1 cellular context compared by ENCODE assay signal in the genomic region with DNA sequence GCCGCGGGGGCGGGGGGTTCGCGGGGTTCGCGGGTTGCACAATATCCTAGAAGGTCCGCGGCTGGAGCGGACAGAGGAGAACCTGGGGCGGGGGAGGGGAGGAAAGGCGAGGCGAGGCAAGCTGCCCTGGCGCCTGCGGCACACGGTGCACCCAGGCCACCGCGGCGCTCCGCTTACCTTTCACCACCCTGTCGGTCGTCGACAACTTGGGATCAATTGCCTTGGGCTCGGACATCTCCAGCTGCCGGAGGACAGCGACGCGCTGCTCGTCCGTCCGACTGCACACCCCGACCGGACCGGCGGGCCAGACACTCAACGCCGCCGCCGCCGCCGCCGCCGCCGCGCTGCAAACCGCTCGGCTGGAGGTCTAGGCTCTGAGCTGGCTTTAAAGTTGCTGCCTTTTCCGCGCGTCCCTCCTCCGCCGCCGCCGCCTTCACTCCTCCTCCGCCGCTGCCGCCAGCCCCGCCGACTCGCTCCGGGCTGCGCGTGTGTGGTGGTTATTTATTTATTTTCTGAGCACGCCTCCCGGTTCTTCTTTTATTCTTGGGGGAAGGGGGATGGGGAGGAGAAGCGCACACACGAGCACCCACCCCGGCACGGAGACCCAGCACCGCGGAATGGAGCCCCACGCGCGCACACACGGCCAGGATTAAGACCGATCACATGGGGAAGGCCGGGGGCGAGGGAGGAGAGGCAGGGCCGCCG.
TF ChIP-seq lines count a peak whose summit lies in the region.

No MANE protein-coding gene starts in this region.

TF ChIP-seq in K562, 482 proteins besides CTCF, POLR2A, EP300 and RAD21 (continued from another document):
- TF ChIP-seq, protein P1, sequence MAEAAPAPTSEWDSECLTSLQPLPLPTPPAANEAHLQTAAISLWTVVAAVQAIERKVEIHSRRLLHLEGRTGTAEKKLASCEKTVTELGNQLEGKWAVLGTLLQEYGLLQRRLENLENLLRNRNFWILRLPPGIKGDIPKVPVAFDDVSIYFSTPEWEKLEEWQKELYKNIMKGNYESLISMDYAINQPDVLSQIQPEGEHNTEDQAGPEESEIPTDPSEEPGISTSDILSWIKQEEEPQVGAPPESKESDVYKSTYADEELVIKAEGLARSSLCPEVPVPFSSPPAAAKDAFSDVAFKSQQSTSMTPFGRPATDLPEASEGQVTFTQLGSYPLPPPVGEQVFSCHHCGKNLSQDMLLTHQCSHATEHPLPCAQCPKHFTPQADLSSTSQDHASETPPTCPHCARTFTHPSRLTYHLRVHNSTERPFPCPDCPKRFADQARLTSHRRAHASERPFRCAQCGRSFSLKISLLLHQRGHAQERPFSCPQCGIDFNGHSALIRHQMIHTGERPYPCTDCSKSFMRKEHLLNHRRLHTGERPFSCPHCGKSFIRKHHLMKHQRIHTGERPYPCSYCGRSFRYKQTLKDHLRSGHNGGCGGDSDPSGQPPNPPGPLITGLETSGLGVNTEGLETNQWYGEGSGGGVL (CRISPR knock-in tag; IDR thresholded peaks at IDR 0.05), result no peak
- TF ChIP-seq ZNF347 (CRISPR knock-in tag; IDR thresholded peaks at IDR 0.05; ENCODE audit: low read depth), result no peak
- TF ChIP-seq, protein P2, sequence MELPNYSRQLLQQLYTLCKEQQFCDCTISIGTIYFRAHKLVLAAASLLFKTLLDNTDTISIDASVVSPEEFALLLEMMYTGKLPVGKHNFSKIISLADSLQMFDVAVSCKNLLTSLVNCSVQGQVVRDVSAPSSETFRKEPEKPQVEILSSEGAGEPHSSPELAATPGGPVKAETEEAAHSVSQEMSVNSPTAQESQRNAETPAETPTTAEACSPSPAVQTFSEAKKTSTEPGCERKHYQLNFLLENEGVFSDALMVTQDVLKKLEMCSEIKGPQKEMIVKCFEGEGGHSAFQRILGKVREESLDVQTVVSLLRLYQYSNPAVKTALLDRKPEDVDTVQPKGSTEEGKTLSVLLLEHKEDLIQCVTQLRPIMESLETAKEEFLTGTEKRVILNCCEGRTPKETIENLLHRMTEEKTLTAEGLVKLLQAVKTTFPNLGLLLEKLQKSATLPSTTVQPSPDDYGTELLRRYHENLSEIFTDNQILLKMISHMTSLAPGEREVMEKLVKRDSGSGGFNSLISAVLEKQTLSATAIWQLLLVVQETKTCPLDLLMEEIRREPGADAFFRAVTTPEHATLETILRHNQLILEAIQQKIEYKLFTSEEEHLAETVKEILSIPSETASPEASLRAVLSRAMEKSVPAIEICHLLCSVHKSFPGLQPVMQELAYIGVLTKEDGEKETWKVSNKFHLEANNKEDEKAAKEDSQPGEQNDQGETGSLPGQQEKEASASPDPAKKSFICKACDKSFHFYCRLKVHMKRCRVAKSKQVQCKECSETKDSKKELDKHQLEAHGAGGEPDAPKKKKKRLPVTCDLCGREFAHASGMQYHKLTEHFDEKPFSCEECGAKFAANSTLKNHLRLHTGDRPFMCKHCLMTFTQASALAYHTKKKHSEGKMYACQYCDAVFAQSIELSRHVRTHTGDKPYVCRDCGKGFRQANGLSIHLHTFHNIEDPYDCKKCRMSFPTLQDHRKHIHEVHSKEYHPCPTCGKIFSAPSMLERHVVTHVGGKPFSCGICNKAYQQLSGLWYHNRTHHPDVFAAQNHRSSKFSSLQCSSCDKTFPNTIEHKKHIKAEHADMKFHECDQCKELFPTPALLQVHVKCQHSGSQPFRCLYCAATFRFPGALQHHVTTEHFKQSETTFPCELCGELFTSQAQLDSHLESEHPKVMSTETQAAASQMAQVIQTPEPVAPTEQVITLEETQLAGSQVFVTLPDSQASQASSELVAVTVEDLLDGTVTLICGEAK (IDR thresholded peaks at IDR 0.05), result no peak
- TF ChIP-seq, protein P2 (CRISPR knock-in tag; IDR thresholded peaks at IDR 0.05), result no peak
- TF ChIP-seq, protein P3, sequence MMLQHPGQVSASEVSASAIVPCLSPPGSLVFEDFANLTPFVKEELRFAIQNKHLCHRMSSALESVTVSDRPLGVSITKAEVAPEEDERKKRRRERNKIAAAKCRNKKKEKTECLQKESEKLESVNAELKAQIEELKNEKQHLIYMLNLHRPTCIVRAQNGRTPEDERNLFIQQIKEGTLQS (IDR thresholded peaks at IDR 0.05), result no peak
- TF ChIP-seq, protein P3 (CRISPR knock-in tag; conservative IDR thresholded peaks at IDR 0.05), result no peak
- 0 out of 2 replicates have a peak, but pooled peaks have one; percentile 13 for TF ChIP-seq RBFOX2 (IDR thresholded peaks at IDR 0.05; ENCODE audit: low read depth, low read length)
- TF ChIP-seq ELF2 (CRISPR knock-in tag; IDR thresholded peaks at IDR 0.05), result no peak
- TF ChIP-seq NFE2L1 (tag; IDR thresholded peaks at IDR 0.05; ENCODE audit: borderline replicate concordance, low read depth), result no peak
- no peak for TF ChIP-seq CBFA2T2 (conservative IDR thresholded peaks at IDR 0.05)
- TF ChIP-seq SMAD4 (CRISPR knock-in tag; conservative IDR thresholded peaks at IDR 0.05), result peak; percentile 25; the same call in 1 of the 2 replicates
- no peak for TF ChIP-seq HDAC8 (tag; IDR thresholded peaks at IDR 0.05)
- TF ChIP-seq NR2C2 (CRISPR knock-in tag; IDR thresholded peaks at IDR 0.05), result peak; percentile 26; the same call in 1 of the 2 replicates
- no peak for TF ChIP-seq NR2C2 (tag; IDR thresholded peaks at IDR 0.05)
- TF ChIP-seq SAFB2 (IDR thresholded peaks at IDR 0.05; ENCODE audit: borderline replicate concordance, low read depth, low read length, severe bottlenecking), result no peak
- TF ChIP-seq, protein P4, sequence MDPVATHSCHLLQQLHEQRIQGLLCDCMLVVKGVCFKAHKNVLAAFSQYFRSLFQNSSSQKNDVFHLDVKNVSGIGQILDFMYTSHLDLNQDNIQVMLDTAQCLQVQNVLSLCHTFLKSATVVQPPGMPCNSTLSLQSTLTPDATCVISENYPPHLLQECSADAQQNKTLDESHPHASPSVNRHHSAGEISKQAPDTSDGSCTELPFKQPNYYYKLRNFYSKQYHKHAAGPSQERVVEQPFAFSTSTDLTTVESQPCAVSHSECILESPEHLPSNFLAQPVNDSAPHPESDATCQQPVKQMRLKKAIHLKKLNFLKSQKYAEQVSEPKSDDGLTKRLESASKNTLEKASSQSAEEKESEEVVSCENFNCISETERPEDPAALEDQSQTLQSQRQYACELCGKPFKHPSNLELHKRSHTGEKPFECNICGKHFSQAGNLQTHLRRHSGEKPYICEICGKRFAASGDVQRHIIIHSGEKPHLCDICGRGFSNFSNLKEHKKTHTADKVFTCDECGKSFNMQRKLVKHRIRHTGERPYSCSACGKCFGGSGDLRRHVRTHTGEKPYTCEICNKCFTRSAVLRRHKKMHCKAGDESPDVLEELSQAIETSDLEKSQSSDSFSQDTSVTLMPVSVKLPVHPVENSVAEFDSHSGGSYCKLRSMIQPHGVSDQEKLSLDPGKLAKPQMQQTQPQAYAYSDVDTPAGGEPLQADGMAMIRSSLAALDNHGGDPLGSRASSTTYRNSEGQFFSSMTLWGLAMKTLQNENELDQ (CRISPR knock-in tag; IDR thresholded peaks at IDR 0.05; ENCODE audit: borderline replicate concordance), result no peak
- 0 out of 2 replicates have a peak, but pooled peaks have one; percentile 33 for TF ChIP-seq SP1 (CRISPR knock-in tag; IDR thresholded peaks at IDR 0.05)
- TF ChIP-seq BACH1 (tag; IDR thresholded peaks at IDR 0.05), result no peak
- TF ChIP-seq ERF (CRISPR knock-in tag; IDR thresholded peaks at IDR 0.05), result no peak
- TF ChIP-seq, protein P5, sequence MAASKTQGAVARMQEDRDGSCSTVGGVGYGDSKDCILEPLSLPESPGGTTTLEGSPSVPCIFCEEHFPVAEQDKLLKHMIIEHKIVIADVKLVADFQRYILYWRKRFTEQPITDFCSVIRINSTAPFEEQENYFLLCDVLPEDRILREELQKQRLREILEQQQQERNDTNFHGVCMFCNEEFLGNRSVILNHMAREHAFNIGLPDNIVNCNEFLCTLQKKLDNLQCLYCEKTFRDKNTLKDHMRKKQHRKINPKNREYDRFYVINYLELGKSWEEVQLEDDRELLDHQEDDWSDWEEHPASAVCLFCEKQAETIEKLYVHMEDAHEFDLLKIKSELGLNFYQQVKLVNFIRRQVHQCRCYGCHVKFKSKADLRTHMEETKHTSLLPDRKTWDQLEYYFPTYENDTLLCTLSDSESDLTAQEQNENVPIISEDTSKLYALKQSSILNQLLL (CRISPR knock-in tag; IDR thresholded peaks at IDR 0.05; ENCODE audit: borderline replicate concordance), result no peak
- TF ChIP-seq, protein P6, sequence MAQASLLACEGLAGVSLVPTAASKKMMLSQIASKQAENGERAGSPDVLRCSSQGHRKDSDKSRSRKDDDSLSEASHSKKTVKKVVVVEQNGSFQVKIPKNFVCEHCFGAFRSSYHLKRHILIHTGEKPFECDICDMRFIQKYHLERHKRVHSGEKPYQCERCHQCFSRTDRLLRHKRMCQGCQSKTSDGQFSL (CRISPR knock-in tag; IDR thresholded peaks at IDR 0.05), result 0 out of 2 replicates have a peak, but pooled peaks have one; percentile 39
- TF ChIP-seq, protein P6 (tag; IDR thresholded peaks at IDR 0.05), result no peak
- TF ChIP-seq, protein P7, sequence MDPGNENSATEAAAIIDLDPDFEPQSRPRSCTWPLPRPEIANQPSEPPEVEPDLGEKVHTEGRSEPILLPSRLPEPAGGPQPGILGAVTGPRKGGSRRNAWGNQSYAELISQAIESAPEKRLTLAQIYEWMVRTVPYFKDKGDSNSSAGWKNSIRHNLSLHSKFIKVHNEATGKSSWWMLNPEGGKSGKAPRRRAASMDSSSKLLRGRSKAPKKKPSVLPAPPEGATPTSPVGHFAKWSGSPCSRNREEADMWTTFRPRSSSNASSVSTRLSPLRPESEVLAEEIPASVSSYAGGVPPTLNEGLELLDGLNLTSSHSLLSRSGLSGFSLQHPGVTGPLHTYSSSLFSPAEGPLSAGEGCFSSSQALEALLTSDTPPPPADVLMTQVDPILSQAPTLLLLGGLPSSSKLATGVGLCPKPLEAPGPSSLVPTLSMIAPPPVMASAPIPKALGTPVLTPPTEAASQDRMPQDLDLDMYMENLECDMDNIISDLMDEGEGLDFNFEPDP (CRISPR knock-in tag; IDR thresholded peaks at IDR 0.05), result no peak
- peak; percentile 32; the same call in 1 of the 2 replicates for TF ChIP-seq RB1 (IDR thresholded peaks at IDR 0.05; ENCODE audit: low read depth)
- no peak for TF ChIP-seq SMAD3 (CRISPR knock-in tag; conservative IDR thresholded peaks at IDR 0.05)
- no peak for TF ChIP-seq SNRNP70 (optimal IDR thresholded peaks at IDR 0.05; ENCODE audit: low read depth, low read length)
- TF ChIP-seq, protein P8, sequence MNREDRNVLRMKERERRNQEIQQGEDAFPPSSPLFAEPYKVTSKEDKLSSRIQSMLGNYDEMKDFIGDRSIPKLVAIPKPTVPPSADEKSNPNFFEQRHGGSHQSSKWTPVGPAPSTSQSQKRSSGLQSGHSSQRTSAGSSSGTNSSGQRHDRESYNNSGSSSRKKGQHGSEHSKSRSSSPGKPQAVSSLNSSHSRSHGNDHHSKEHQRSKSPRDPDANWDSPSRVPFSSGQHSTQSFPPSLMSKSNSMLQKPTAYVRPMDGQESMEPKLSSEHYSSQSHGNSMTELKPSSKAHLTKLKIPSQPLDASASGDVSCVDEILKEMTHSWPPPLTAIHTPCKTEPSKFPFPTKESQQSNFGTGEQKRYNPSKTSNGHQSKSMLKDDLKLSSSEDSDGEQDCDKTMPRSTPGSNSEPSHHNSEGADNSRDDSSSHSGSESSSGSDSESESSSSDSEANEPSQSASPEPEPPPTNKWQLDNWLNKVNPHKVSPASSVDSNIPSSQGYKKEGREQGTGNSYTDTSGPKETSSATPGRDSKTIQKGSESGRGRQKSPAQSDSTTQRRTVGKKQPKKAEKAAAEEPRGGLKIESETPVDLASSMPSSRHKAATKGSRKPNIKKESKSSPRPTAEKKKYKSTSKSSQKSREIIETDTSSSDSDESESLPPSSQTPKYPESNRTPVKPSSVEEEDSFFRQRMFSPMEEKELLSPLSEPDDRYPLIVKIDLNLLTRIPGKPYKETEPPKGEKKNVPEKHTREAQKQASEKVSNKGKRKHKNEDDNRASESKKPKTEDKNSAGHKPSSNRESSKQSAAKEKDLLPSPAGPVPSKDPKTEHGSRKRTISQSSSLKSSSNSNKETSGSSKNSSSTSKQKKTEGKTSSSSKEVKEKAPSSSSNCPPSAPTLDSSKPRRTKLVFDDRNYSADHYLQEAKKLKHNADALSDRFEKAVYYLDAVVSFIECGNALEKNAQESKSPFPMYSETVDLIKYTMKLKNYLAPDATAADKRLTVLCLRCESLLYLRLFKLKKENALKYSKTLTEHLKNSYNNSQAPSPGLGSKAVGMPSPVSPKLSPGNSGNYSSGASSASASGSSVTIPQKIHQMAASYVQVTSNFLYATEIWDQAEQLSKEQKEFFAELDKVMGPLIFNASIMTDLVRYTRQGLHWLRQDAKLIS (CRISPR knock-in tag; IDR thresholded peaks at IDR 0.05), result no peak
- TF ChIP-seq ESRRA (IDR thresholded peaks at IDR 0.05; ENCODE audit: borderline replicate concordance, low read depth), result no peak
- TF ChIP-seq GATAD2A (IDR thresholded peaks at IDR 0.05), result no peak
- no peak for TF ChIP-seq NFE2 (IDR thresholded peaks at IDR 0.05; ENCODE audit: low read depth)
- no peak for TF ChIP-seq ARID1B (IDR thresholded peaks at IDR 0.05)
